ENCODE assay signal across 1 cellular context in the genomic region with DNA sequence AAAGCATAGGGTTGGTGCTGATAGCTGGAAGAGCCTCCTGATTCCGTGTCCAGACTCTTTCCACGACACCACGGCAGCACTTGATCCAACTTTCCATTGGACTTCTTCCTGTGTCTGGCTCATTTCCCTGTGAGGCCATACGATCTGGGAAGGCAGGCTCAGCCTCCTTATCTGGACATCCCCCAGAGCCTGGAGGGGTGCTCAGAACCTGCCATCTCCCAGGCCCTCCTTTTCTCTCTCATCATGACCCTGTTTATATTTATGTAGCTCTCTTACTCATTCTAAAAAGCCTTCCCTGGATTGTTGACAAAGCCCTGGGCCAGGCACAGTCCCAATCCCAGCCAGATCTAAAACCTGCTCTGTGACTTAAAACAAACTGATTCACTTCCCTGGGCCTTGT.
TF ChIP-seq lines count a peak whose summit lies in the region.

No MANE protein-coding gene starts in this region.

TF ChIP-seq in IMR-90, 13 proteins besides CTCF, POLR2A, EP300 and RAD21:
- TF ChIP-seq BHLHE40 (IDR thresholded peaks at IDR 0.05; ENCODE audit: low read depth, low read length) = no peak
- TF ChIP-seq ELK1 (IDR thresholded peaks at IDR 0.05; ENCODE audit: borderline replicate concordance, low read depth, low read length) = no peak
- no peak for TF ChIP-seq SMC3 (IDR thresholded peaks at IDR 0.05; ENCODE audit: low read depth, low read length)
- TF ChIP-seq CHD1 (IDR thresholded peaks at IDR 0.05; ENCODE audit: low read depth, low read length) = no peak
- TF ChIP-seq CEBPB (IDR thresholded peaks at IDR 0.05; ENCODE audit: low read depth, low read length) = no peak
- no peak for TF ChIP-seq RFX5 (IDR thresholded peaks at IDR 0.05; ENCODE audit: low read depth, low read length)
- no peak for TF ChIP-seq RCOR1 (IDR thresholded peaks at IDR 0.05; ENCODE audit: insufficient replicate concordance, low read length)
- TF ChIP-seq FOS (IDR thresholded peaks at IDR 0.05; ENCODE audit: low read depth, low read length) = no peak
- TF ChIP-seq NFE2L2 (IDR thresholded peaks at IDR 0.05; ENCODE audit: low read depth, low read length) = no peak
- no peak for TF ChIP-seq MAFK (IDR thresholded peaks at IDR 0.05; ENCODE audit: low read depth, low read length)
- TF ChIP-seq MAZ (IDR thresholded peaks at IDR 0.05; ENCODE audit: borderline replicate concordance, low read depth, low read length) = no peak
